In the genomic region with DNA sequence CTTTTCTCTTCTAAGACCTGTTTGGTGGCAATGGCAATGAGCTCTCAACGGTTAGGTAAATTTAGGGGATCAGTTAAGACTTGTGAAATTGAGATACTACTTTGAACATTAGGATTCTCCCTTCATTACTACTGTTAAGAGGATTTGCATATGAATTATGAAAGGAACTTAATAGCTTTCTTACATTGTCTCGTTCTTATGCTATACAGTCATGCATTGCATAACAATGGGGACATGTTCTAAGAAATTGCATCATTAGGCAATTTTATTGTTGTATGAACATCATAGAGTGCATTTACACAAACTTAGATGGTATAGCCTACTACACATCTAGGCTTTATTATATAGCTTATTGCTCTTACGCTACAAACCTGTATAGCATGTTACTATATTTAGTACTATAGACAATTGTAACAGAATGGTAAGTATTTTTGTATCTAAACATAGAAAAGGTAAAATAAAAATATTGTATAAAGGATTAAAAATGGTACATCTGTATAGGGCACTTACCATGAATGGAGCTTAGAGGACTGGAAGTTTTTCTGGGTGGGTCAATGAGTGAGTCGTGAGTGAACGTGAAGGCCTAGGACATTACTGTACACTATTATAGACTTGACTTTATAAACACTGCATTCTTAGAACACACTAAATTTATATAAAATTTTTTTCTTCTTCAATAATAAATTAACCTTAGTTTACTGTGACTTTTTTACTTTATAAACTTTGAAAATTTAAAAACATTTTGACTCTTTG, we compare ENCODE assay signal across 3 cellular contexts.
TF ChIP-seq lines count a peak whose summit lies in the region.

No MANE protein-coding gene starts in this region.

TF ChIP-seq in IMR-90, 13 proteins besides CTCF, POLR2A, EP300 and RAD21:
- TF ChIP-seq BHLHE40 (IDR thresholded peaks at IDR 0.05; ENCODE audit: low read depth, low read length) = 0 out of 2 replicates have a peak, but pooled peaks have one; percentile 4
- no peak for TF ChIP-seq NFE2L2 (IDR thresholded peaks at IDR 0.05; ENCODE audit: low read depth, low read length)
- TF ChIP-seq CEBPB (IDR thresholded peaks at IDR 0.05; ENCODE audit: low read depth, low read length) = peak; percentile 81
- no peak for TF ChIP-seq RCOR1 (IDR thresholded peaks at IDR 0.05; ENCODE audit: insufficient replicate concordance, low read length)

TF ChIP-seq in K562, 482 proteins besides CTCF, POLR2A, EP300 and RAD21:
- TF ChIP-seq GATA2 (CRISPR knock-in tag; IDR thresholded peaks at IDR 0.05) (no peak), ZNF583 (CRISPR knock-in tag; IDR thresholded peaks at IDR 0.05) (no peak), MYBL2 (IDR thresholded peaks at IDR 0.05; ENCODE audit: low read depth) (no peak), MYBL2 (CRISPR knock-in tag; IDR thresholded peaks at IDR 0.05; ENCODE audit: borderline replicate concordance) (no peak), CEBPB (tag; IDR thresholded peaks at IDR 0.05) (peak; percentile 66), BRCA1 (IDR thresholded peaks at IDR 0.05) (no peak), BRCA1 (CRISPR knock-in tag; IDR thresholded peaks at IDR 0.05) (no peak), TAL1 (IDR thresholded peaks at IDR 0.05) (no peak), MCM2 (IDR thresholded peaks at IDR 0.05; ENCODE audit: low read depth) (no peak), NONO (IDR thresholded peaks at IDR 0.05; ENCODE audit: low read depth in 2 of 2, low read length in 1 of 2) (no peak), FIP1L1 (IDR thresholded peaks at IDR 0.05; ENCODE audit: low read depth, low read length, poor library complexity, severe bottlenecking) (no peak), MCM3 (IDR thresholded peaks at IDR 0.05) (no peak), CEBPG (CRISPR knock-in tag; IDR thresholded peaks at IDR 0.05) (no peak), CEBPG (tag; conservative IDR thresholded peaks at IDR 0.05 in 1 of 2, IDR thresholded peaks at IDR 0.05 in 1 of 2) (peak; percentile 61 to 71), CHD4 (IDR thresholded peaks at IDR 0.05; ENCODE audit: insufficient read depth, insufficient replicate concordance, low read depth, low read length, poor library complexity, severe bottlenecking) (no peak), U2AF2 (optimal IDR thresholded peaks at IDR 0.05; ENCODE audit: low read depth, low read length) (no peak), SETDB1 (IDR thresholded peaks at IDR 0.05; ENCODE audit: low read length) (no peak), GATAD2B (IDR thresholded peaks at IDR 0.05; ENCODE audit: borderline replicate concordance) (no peak), RCOR1 (IDR thresholded peaks at IDR 0.05; ENCODE audit: borderline replicate concordance in 1 of 2, low read depth in 2 of 2, low read length in 2 of 2) (no peak), ZNF347 (CRISPR knock-in tag; IDR thresholded peaks at IDR 0.05; ENCODE audit: low read depth) (no peak), SOX6 (IDR thresholded peaks at IDR 0.05) (0 out of 2 replicates have a peak, but pooled peaks have one; percentile 21), ELF2 (CRISPR knock-in tag; IDR thresholded peaks at IDR 0.05) (no peak)
- TF ChIP-seq, protein P1, sequence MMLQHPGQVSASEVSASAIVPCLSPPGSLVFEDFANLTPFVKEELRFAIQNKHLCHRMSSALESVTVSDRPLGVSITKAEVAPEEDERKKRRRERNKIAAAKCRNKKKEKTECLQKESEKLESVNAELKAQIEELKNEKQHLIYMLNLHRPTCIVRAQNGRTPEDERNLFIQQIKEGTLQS (IDR thresholded peaks at IDR 0.05) = peak; percentile 44
- TF ChIP-seq, protein P1 (CRISPR knock-in tag; conservative IDR thresholded peaks at IDR 0.05) = no peak

TF ChIP-seq in WTC11, 78 proteins besides CTCF, POLR2A, EP300 and RAD21:
- TF ChIP-seq ZNF138 (CRISPR knock-in tag; conservative IDR thresholded peaks at IDR 0.05) (no peak), TCF7 (CRISPR knock-in tag; IDR thresholded peaks at IDR 0.05; ENCODE audit: low read depth) (no peak), FOXK1 (CRISPR knock-in tag; IDR thresholded peaks at IDR 0.05) (no peak), RORB (CRISPR knock-in tag; IDR thresholded peaks at IDR 0.05) (no peak), GRHL2 (CRISPR knock-in tag; IDR thresholded peaks at IDR 0.05; ENCODE audit: insufficient replicate concordance, severe bottlenecking) (no peak), ATF1 (CRISPR knock-in tag; IDR thresholded peaks at IDR 0.05) (no peak), ZNF317 (CRISPR knock-in tag; IDR thresholded peaks at IDR 0.05; ENCODE audit: borderline replicate concordance, low read depth) (no peak), GABPB1 (CRISPR knock-in tag; IDR thresholded peaks at IDR 0.05) (no peak), JUN (CRISPR knock-in tag; IDR thresholded peaks at IDR 0.05) (no peak), MXD4 (CRISPR knock-in tag; IDR thresholded peaks at IDR 0.05; ENCODE audit: borderline replicate concordance) (no peak), TEAD4 (CRISPR knock-in tag; IDR thresholded peaks at IDR 0.05) (no peak), OVOL2 (CRISPR knock-in tag; IDR thresholded peaks at IDR 0.05; ENCODE audit: borderline replicate concordance) (no peak), ESRRA (CRISPR knock-in tag; IDR thresholded peaks at IDR 0.05; ENCODE audit: borderline replicate concordance) (no peak)
- TF ChIP-seq, protein P2, sequence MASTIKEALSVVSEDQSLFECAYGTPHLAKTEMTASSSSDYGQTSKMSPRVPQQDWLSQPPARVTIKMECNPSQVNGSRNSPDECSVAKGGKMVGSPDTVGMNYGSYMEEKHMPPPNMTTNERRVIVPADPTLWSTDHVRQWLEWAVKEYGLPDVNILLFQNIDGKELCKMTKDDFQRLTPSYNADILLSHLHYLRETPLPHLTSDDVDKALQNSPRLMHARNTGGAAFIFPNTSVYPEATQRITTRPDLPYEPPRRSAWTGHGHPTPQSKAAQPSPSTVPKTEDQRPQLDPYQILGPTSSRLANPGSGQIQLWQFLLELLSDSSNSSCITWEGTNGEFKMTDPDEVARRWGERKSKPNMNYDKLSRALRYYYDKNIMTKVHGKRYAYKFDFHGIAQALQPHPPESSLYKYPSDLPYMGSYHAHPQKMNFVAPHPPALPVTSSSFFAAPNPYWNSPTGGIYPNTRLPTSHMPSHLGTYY (CRISPR knock-in tag; IDR thresholded peaks at IDR 0.05) = no peak
- TF ChIP-seq, protein P3, sequence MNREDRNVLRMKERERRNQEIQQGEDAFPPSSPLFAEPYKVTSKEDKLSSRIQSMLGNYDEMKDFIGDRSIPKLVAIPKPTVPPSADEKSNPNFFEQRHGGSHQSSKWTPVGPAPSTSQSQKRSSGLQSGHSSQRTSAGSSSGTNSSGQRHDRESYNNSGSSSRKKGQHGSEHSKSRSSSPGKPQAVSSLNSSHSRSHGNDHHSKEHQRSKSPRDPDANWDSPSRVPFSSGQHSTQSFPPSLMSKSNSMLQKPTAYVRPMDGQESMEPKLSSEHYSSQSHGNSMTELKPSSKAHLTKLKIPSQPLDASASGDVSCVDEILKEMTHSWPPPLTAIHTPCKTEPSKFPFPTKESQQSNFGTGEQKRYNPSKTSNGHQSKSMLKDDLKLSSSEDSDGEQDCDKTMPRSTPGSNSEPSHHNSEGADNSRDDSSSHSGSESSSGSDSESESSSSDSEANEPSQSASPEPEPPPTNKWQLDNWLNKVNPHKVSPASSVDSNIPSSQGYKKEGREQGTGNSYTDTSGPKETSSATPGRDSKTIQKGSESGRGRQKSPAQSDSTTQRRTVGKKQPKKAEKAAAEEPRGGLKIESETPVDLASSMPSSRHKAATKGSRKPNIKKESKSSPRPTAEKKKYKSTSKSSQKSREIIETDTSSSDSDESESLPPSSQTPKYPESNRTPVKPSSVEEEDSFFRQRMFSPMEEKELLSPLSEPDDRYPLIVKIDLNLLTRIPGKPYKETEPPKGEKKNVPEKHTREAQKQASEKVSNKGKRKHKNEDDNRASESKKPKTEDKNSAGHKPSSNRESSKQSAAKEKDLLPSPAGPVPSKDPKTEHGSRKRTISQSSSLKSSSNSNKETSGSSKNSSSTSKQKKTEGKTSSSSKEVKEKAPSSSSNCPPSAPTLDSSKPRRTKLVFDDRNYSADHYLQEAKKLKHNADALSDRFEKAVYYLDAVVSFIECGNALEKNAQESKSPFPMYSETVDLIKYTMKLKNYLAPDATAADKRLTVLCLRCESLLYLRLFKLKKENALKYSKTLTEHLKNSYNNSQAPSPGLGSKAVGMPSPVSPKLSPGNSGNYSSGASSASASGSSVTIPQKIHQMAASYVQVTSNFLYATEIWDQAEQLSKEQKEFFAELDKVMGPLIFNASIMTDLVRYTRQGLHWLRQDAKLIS (CRISPR knock-in tag; IDR thresholded peaks at IDR 0.05; ENCODE audit: borderline replicate concordance) = no peak
- TF ChIP-seq, protein P4, sequence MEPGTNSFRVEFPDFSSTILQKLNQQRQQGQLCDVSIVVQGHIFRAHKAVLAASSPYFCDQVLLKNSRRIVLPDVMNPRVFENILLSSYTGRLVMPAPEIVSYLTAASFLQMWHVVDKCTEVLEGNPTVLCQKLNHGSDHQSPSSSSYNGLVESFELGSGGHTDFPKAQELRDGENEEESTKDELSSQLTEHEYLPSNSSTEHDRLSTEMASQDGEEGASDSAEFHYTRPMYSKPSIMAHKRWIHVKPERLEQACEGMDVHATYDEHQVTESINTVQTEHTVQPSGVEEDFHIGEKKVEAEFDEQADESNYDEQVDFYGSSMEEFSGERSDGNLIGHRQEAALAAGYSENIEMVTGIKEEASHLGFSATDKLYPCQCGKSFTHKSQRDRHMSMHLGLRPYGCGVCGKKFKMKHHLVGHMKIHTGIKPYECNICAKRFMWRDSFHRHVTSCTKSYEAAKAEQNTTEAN (CRISPR knock-in tag; IDR thresholded peaks at IDR 0.05) = no peak
- TF ChIP-seq, protein P5, sequence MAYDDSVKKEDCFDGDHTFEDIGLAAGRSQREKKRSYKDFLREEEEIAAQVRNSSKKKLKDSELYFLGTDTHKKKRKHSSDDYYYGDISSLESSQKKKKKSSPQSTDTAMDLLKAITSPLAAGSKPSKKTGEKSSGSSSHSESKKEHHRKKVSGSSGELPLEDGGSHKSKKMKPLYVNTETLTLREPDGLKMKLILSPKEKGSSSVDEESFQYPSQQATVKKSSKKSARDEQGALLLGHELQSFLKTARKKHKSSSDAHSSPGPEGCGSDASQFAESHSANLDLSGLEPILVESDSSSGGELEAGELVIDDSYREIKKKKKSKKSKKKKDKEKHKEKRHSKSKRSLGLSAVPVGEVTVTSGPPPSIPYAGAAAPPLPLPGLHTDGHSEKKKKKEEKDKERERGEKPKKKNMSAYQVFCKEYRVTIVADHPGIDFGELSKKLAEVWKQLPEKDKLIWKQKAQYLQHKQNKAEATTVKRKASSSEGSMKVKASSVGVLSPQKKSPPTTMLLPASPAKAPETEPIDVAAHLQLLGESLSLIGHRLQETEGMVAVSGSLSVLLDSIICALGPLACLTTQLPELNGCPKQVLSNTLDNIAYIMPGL (CRISPR knock-in tag; IDR thresholded peaks at IDR 0.05) = no peak
- TF ChIP-seq, protein P6, sequence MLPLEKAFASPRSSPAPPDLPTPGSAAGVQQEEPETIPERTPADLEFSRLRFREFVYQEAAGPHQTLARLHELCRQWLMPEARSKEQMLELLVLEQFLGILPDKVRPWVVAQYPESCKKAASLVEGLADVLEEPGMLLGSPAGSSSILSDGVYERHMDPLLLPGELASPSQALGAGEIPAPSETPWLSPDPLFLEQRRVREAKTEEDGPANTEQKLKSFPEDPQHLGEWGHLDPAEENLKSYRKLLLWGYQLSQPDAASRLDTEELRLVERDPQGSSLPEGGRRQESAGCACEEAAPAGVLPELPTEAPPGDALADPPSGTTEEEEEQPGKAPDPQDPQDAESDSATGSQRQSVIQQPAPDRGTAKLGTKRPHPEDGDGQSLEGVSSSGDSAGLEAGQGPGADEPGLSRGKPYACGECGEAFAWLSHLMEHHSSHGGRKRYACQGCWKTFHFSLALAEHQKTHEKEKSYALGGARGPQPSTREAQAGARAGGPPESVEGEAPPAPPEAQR (CRISPR knock-in tag; IDR thresholded peaks at IDR 0.05) = no peak
